In the genomic region with DNA sequence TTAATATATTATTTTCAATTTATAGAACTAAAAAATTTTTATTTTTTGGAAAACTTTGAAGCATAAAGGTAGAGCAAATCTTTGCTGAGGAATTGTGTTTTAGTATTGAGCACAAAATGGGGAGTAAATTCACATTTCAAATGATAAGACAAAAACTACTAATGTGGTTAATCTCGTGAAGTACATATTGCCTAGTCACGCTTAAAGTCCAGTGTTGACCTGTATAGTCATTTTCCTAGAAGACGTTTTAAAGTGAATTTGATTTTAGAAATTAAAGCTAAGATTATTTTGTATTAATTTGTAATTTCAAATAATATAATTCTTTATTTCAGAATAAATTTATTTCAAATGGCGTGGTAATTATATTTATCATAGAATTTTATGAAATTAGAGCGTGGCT, we compare ENCODE assay signal across 29 cellular contexts.
"Had no signal": no experiment of that assay in that cellular context is flagged by ENCODE, and none has a peak within 500 bp of the region (broad histone marks: within the 10 kb centered on the region; RNA-seq: fewer than 3 reads in every experiment).

No MANE protein-coding gene starts in this region.

- H3K36me3 ChIP-seq: adrenal gland, esophagus squamous epithelium, WERI-Rb-1 had no signal

- H3K27me3 ChIP-seq: adrenal gland, body of pancreas had no signal

- H3K27ac ChIP-seq: adrenal gland, body of pancreas, epithelial cell of prostate, esophagus squamous epithelium, WERI-Rb-1 had no signal

- ATAC-seq: activated CD4-positive, CD25-positive, alpha-beta regulatory T cell treated with anti-CD3 and anti-CD28 coated beads, Interleukin-2, amount 50 U/mL, for 24 hours; activated CD8-positive, alpha-beta memory T cell treated with anti-CD3 and anti-CD28 coated beads, Interleukin-2, amount 10 ng/mL, durations not matched to agents 7 days and 5 days; activated CD8-positive, alpha-beta T cell treated with anti-CD3 and anti-CD28 coated beads, Interleukin-2, amount 10 ng/mL, durations not matched to agents 7 days and 5 days; activated naive CD8-positive, alpha-beta T cell treated with anti-CD3 and anti-CD28 coated beads, Interleukin-2, amount 50 U/mL, for 24 hours; body of pancreas; T-helper 17 cell had no signal

- H3K9me3 ChIP-seq: adrenal gland, body of pancreas, esophagus squamous epithelium had no signal

- DNase-seq: activated B cell treated with CpG ODN at 0.5 μM for 24 hours; activated CD4-positive, alpha-beta memory T cell treated with anti-CD3 and anti-CD28 coated beads for 36 hours; activated CD4-positive, alpha-beta T cell treated with anti-CD3 and anti-CD28 coated beads, Interleukin-2, amount 10 ng/mL, durations not matched to agents 24 days and 14 days; activated CD8-positive, alpha-beta memory T cell treated with anti-CD3 and anti-CD28 coated beads, Interleukin-2, amount 10 ng/mL, durations not matched to agents 7 days and 5 days; activated CD8-positive, alpha-beta memory T cell treated with anti-CD3 and anti-CD28 coated beads, Interleukin-2, amount 50 U/mL, for 4 hours; activated CD8-positive, alpha-beta T cell treated with anti-CD3 and anti-CD28 coated beads, Interleukin-2, amount 10 ng/mL, durations not matched to agents 7 days and 5 days; activated effector memory CD4-positive, alpha-beta T cell treated with anti-CD3 and anti-CD28 coated beads, Interleukin-2, amount 50 U/mL, for 16 hours; activated naive CD4-positive, alpha-beta T cell treated with anti-CD3 and anti-CD28 coated beads for 36 hours; activated naive CD8-positive, alpha-beta T cell treated with anti-CD3 and anti-CD28 coated beads for 36 hours; activated naive CD8-positive, alpha-beta T cell treated with anti-CD3 and anti-CD28 coated beads, Interleukin-2, amount 50 U/mL, for 24 hours; activated T-cell treated with anti-CD3 and anti-CD28 coated beads, Interleukin-2, amount 50 U/mL, for 1 hour; activated T-cell treated with anti-CD3 and anti-CD28 coated beads, Interleukin-2, amount 50 U/mL, for 48 hours; adrenal gland; aorta; body of pancreas; cortex of kidney; dermis blood vessel endothelial cell; effector CD8-positive, alpha-beta T cell; esophagus squamous epithelium; glutamatergic neuron; T-helper 1 cell; T-helper 17 cell; T1000; WERI-Rb-1 had no signal

- H3K4me3 ChIP-seq: adrenal gland, body of pancreas, esophagus squamous epithelium had no signal

- H3K4me1 ChIP-seq: adrenal gland, body of pancreas, esophagus squamous epithelium had no signal

- FAIRE-seq: colon, endometrium, endothelial cell of umbilical vein had no signal
